Comparison of ENCODE assay signal across 18 cellular contexts in genomic region chr9:130627051-130627450, GRCh38. TPM values are rescaled to one million over a fixed set of nuclear protein-coding genes. Genes with fewer than 3 reads are reported as not detected.
A peak's percentile ranks its signal among the peaks of the same experiment; 100 is the strongest.
DNase-seq lines count a peak whose midpoint lies in the region; ATAC-seq and FAIRE-seq lines count a peak whose summit lies in the region.
"Had no signal": no experiment of that assay in that cellular context is flagged by ENCODE, and none has a peak within 500 bp of the region (broad histone marks: within the 10 kb centered on the region; RNA-seq: fewer than 3 reads in every experiment).

No MANE protein-coding gene starts in this region.

- peak; percentile 43 for DNase-seq in Right ventricle myocardium inferior (ENCODE audit: missing footprints)
- DNase-seq in cardiac septum (ENCODE audit: low spot score): no peak
- DNase-seq in cerebellum (ENCODE audit: low spot score): peak; percentile 60
- peak; percentile 13 for DNase-seq in midbrain (lab: John Stamatoyannopoulos, UW)
- DNase-seq in sciatic nerve (ENCODE audit: low spot score): peak; percentile 35
- DNase-seq in urothelium cell line (ENCODE audit: low spot score): no peak
- DNase-seq: Caco-2; CD8-positive, alpha-beta memory T cell; DND-41; GF-D8; HCEC 1CT; HFFc6; IMR-90 had no signal

- intact Hi-C loops in Right ventricle myocardium inferior (cut with DNase I) (loop anchor here (5.0 kb wide), 1 partner anchor 50 kb away; the partner anchor contains the start of gene FUBP3), cardiac septum (cut with DNase I) (loop anchor here (5.0 kb wide), 2 partner anchors 55 to 95 kb away; no protein-coding TSS in a partner anchor), sciatic nerve (cut with DNase I) (loop anchor here (1.0 kb wide), 1 partner anchor 41 kb away; no protein-coding TSS in a partner anchor)

- FAIRE-seq in urothelium cell line (lab: Jason Lieb, UNC): no peak
- FAIRE-seq: H1 had no signal

- ATAC-seq in Right ventricle myocardium inferior: no peak
- no peak for ATAC-seq in sciatic nerve
- no peak for ATAC-seq in HG02840 (IDR thresholded peaks at IDR 0.05; ENCODE audit: low FRiP score, unreplicated experiment)
- ATAC-seq in GM19328 (IDR thresholded peaks at IDR 0.05; ENCODE audit: unreplicated experiment): no peak

RNA-seq across cellular contexts. Expression of gene PRDM12, which starts 37.3 kb away (rescaled TPM):
- total RNA-seq in Right ventricle myocardium inferior (not detected), cardiac septum (not detected), cerebellum (not detected), sciatic nerve (not detected)
- total RNA-seq: A673, HT-29, IMR-90 had no signal

RNA-seq across cellular contexts. Expression of gene FUBP3, which starts 47.7 kb away (rescaled TPM):
- total RNA-seq in Right ventricle myocardium inferior: 21.9 TPM
- 36.8 TPM for total RNA-seq in cardiac septum
- total RNA-seq in cerebellum: 56.0 TPM
- total RNA-seq in sciatic nerve: 53.8 TPM

Comparison
In these comparisons a context has a peak if more than half of its experiments do, and no peak if none do; other contexts are left out.
1. DNase-seq: peak in Right ventricle myocardium inferior (single experiment), cerebellum (single experiment), midbrain (single experiment) and sciatic nerve (single experiment); none in cardiac septum (single experiment) and urothelium cell line (single experiment).